Comparison of ENCODE assay signal across 19 cellular contexts in genomic region chr3:53811143-53811915, GRCh38. TPM values are rescaled to one million over a fixed set of nuclear protein-coding genes. Genes with fewer than 3 reads are reported as not detected.
"Had no signal": no experiment of that assay in that cellular context is flagged by ENCODE, and none has a peak within 500 bp of the region (broad histone marks: within the 10 kb centered on the region; RNA-seq: fewer than 3 reads in every experiment).

No MANE protein-coding gene starts in this region.

- H3K27me3 ChIP-seq: adrenal gland, ascending aorta, ovary, suprapubic skin had no signal

- H3K27ac ChIP-seq: adrenal gland, ascending aorta, epithelial cell of prostate, heart right ventricle, ovary, prostate gland, suprapubic skin had no signal

- ATAC-seq: activated CD8-positive, alpha-beta T cell treated with anti-CD3 and anti-CD28 coated beads for 36 hours; heart right ventricle; naive thymus-derived CD8-positive, alpha-beta T cell; SK-N-SH treated with all-trans-retinoic acid at 6 μM for 48 hours; stimulated activated naive CD8-positive, alpha-beta T cell treated with anti-CD3 and anti-CD28 coated beads, Interleukin-15, amount 100 ng/mL, for 72 hours had no signal

- H3K4me3 ChIP-seq: adrenal gland, ascending aorta, heart right ventricle, ovary, prostate gland, suprapubic skin had no signal

- FAIRE-seq: keratinocyte had no signal

- H3K36me3 ChIP-seq: ascending aorta, heart right ventricle, ovary, prostate gland, suprapubic skin had no signal

- H3K9me3 ChIP-seq: adrenal gland, ascending aorta, heart right ventricle, ovary, prostate gland, suprapubic skin had no signal

- DNase-seq: activated CD4-positive, alpha-beta T cell treated with anti-CD3 and anti-CD28 coated beads for 48 hours; activated CD8-positive, alpha-beta T cell treated with anti-CD3 and anti-CD28 coated beads for 36 hours; activated naive CD4-positive, alpha-beta T cell; activated T-cell treated with anti-CD3 and anti-CD28 coated beads, Interleukin-2, amount 50 U/mL, for 1 hour; cortex of kidney; heart right ventricle; naive thymus-derived CD8-positive, alpha-beta T cell; stimulated activated CD4-positive, alpha-beta T cell treated with anti-CD3 and anti-CD28 coated beads, Interleukin-12 subunit alpha, Interleukin-12 subunit beta, amount 100 ng/mL, for 4 hours; stimulated activated naive CD8-positive, alpha-beta T cell treated with anti-CD3 and anti-CD28 coated beads, Interleukin-15, amount 100 ng/mL, for 72 hours; trophoblast cell had no signal

- H3K4me1 ChIP-seq: prostate gland, suprapubic skin had no signal

RNA-seq across cellular contexts. Expression of gene CHDH, which starts 34.9 kb away (rescaled TPM):
- polyA plus RNA-seq: keratinocyte had no signal

RNA-seq across cellular contexts. Expression of gene IL17RB, which starts 35.0 kb away (rescaled TPM):
- total RNA-seq: activated CD8-positive, alpha-beta T cell treated with anti-CD3 and anti-CD28 coated beads for 36 hours; ascending aorta; lung microvascular endothelial cell; naive thymus-derived CD8-positive, alpha-beta T cell had no signal
- polyA plus RNA-seq: keratinocyte had no signal
